In the genomic region with DNA sequence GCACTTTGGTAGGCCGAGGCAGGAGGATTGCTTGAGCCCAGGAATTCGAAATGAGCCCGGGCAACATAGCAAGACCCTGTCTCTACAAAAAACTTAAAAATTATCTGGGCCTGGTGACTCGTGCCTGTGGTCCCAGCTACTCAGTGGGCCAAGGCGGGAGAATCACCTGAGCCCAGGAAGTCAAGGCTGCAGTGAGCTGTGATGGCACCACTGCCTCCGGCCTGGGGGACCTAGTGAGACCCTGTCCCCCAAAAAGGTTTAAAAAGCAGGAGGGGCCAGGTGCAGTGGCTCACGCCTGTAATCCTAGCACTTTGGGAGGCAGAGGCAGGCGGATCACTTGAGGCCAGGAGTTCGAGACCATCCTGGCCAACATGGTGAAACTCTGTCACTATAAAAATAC, we compare ENCODE assay signal across 13 cellular contexts. TPM values are rescaled to one million over a fixed set of nuclear protein-coding genes. Genes with fewer than 3 reads are reported as not detected.
"Had no signal": no experiment of that assay in that cellular context is flagged by ENCODE, and none has a peak within 500 bp of the region (broad histone marks: within the 10 kb centered on the region; RNA-seq: fewer than 3 reads in every experiment).

No MANE protein-coding gene starts in this region.

RNA-seq across cellular contexts. Expression of gene CHST8, which starts 41.6 kb away (rescaled TPM):
- total RNA-seq: activated CD4-positive, alpha-beta memory T cell treated with anti-CD3 and anti-CD28 coated beads, Interleukin-2, amount 10 ng/mL, durations not matched to agents 7 days and 5 days; activated CD4-positive, alpha-beta T cell treated with anti-CD3 and anti-CD28 coated beads for 36 hours; activated CD4-positive, alpha-beta T cell treated with anti-CD3 and anti-CD28 coated beads, Interleukin-2, amount 10 ng/mL, durations not matched to agents 7 days and 5 days; activated CD8-positive, alpha-beta memory T cell treated with anti-CD3 and anti-CD28 coated beads, Interleukin-2, amount 10 ng/mL, durations not matched to agents 7 days and 5 days; activated CD8-positive, alpha-beta T cell treated with anti-CD3 and anti-CD28 coated beads, Interleukin-2, amount 10 ng/mL, durations not matched to agents 7 days and 5 days; activated naive CD4-positive, alpha-beta T cell treated with anti-CD3 and anti-CD28 coated beads for 36 hours; activated naive CD4-positive, alpha-beta T cell treated with anti-CD3 and anti-CD28 coated beads, Interleukin-2, amount 50 U/mL, for 72 hours; activated naive CD8-positive, alpha-beta T cell treated with anti-CD3 and anti-CD28 coated beads for 36 hours; activated T-helper 2 cell treated with anti-CD3 and anti-CD28 coated beads, Interferon-gamma antibody, Interleukin-2, Interleukin-4, amounts not matched to agents 10 μg/mL and 5 μg/mL and 100 μg/mL, durations not matched to agents 14 hours and 24 hours and 36 hours; astrocyte; T-cell; T-helper 1 cell treated with Interleukin-12 subunit alpha and Interleukin-12 subunit beta and Interleukin-4 antibody, amounts not matched to agents 30 ng/mL and 1 ng/mL, for 36 hours; T-helper 2 cell treated with Interferon-gamma antibody and Interleukin-4, amounts not matched to agents 100 ng/mL and 5 ng/mL, for 36 hours had no signal
